ENCODE assay signal across 1 cellular context in genomic region chr12:6688543-6688999, GRCh38.
A peak's percentile ranks its signal among the peaks of the same experiment; 100 is the strongest.
TF ChIP-seq lines count a peak whose summit lies in the region.

No MANE protein-coding gene starts in this region.

TF ChIP-seq in HEK293, 187 proteins besides CTCF, POLR2A, EP300 and RAD21 (continued from another document and continues in another):
- TF ChIP-seq, protein P1, sequence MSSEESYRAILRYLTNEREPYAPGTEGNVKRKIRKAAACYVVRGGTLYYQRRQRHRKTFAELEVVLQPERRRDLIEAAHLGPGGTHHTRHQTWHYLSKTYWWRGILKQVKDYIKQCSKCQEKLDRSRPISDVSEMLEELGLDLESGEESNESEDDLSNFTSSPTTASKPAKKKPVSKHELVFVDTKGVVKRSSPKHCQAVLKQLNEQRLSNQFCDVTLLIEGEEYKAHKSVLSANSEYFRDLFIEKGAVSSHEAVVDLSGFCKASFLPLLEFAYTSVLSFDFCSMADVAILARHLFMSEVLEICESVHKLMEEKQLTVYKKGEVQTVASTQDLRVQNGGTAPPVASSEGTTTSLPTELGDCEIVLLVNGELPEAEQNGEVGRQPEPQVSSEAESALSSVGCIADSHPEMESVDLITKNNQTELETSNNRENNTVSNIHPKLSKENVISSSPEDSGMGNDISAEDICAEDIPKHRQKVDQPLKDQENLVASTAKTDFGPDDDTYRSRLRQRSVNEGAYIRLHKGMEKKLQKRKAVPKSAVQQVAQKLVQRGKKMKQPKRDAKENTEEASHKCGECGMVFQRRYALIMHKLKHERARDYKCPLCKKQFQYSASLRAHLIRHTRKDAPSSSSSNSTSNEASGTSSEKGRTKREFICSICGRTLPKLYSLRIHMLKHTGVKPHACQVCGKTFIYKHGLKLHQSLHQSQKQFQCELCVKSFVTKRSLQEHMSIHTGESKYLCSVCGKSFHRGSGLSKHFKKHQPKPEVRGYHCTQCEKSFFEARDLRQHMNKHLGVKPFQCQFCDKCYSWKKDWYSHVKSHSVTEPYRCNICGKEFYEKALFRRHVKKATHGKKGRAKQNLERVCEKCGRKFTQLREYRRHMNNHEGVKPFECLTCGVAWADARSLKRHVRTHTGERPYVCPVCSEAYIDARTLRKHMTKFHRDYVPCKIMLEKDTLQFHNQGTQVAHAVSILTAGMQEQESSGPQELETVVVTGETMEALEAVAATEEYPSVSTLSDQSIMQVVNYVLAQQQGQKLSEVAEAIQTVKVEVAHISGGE (tag by site-specific recombination; conservative IDR thresholded peaks at IDR 0.05; ENCODE audit: low read depth), result no peak
- no peak for TF ChIP-seq ZNF155 (tag by site-specific recombination; IDR thresholded peaks at IDR 0.05)
- no peak for TF ChIP-seq ZNF133 (tag by site-specific recombination; IDR thresholded peaks at IDR 0.05)
- no peak; the same call in 1 of the 2 replicates for TF ChIP-seq ZNF843 (tag by site-specific recombination; IDR thresholded peaks at IDR 0.05)
- no peak for TF ChIP-seq KLF8 (tag by site-specific recombination; IDR thresholded peaks at IDR 0.05)
- TF ChIP-seq ZNF350 (tag by site-specific recombination; IDR thresholded peaks at IDR 0.05), result no peak
- no peak for TF ChIP-seq SALL2 (tag by site-specific recombination; IDR thresholded peaks at IDR 0.05; ENCODE audit: borderline replicate concordance)
- TF ChIP-seq ZNF701 (tag by site-specific recombination; IDR thresholded peaks at IDR 0.05), result no peak
- TF ChIP-seq, protein P2, sequence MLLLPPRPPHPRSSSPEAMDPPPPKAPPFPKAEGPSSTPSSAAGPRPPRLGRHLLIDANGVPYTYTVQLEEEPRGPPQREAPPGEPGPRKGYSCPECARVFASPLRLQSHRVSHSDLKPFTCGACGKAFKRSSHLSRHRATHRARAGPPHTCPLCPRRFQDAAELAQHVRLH (tag by site-specific recombination; IDR thresholded peaks at IDR 0.05), result peak; percentile 74
- TF ChIP-seq ZBTB8A (tag by site-specific recombination; IDR thresholded peaks at IDR 0.05), result no peak
- TF ChIP-seq, protein P3, sequence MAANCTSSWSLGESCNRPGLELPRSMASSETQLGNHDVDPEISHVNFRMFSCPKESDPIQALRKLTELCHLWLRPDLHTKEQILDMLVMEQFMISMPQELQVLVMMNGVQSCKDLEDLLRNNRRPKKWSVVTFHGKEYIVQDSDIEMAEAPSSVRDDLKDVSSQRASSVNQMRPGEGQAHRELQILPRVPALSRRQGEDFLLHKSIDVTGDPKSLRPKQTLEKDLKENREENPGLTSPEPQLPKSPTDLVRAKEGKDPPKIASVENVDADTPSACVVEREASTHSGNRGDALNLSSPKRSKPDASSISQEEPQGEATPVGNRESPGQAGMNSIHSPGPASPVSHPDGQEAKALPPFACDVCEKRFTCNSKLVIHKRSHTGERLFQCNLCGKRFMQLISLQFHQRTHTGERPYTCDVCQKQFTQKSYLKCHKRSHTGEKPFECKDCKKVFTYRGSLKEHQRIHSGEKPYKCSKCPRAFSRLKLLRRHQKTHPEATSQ (tag by site-specific recombination; IDR thresholded peaks at IDR 0.05), result no peak
- no peak for TF ChIP-seq ZNF140 (tag by site-specific recombination; IDR thresholded peaks at IDR 0.05)
- no peak for TF ChIP-seq ZNF404 (tag by site-specific recombination; IDR thresholded peaks at IDR 0.05)
- TF ChIP-seq, protein P4, sequence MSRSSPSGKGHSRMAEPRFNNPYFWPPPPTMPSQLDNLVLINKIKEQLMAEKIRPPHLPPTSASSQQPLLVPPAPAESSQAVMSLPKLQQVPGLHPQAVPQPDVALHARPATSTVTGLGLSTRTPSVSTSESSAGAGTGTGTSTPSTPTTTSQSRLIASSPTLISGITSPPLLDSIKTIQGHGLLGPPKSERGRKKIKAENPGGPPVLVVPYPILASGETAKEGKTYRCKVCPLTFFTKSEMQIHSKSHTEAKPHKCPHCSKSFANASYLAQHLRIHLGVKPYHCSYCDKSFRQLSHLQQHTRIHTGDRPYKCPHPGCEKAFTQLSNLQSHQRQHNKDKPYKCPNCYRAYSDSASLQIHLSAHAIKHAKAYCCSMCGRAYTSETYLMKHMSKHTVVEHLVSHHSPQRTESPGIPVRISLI (tag by site-specific recombination; IDR thresholded peaks at IDR 0.05), result no peak
- no peak for TF ChIP-seq ZNF596 (tag by site-specific recombination; IDR thresholded peaks at IDR 0.05)
- no peak for TF ChIP-seq INSM2 (tag by site-specific recombination; IDR thresholded peaks at IDR 0.05)
- TF ChIP-seq ZNF391 (tag by site-specific recombination; IDR thresholded peaks at IDR 0.05; ENCODE audit: borderline replicate concordance, low read depth), result no peak
- TF ChIP-seq ZNF510 (tag by site-specific recombination; IDR thresholded peaks at IDR 0.05; ENCODE audit: insufficient replicate concordance), result no peak
- TF ChIP-seq PATZ1 (tag by site-specific recombination; IDR thresholded peaks at IDR 0.05), result peak; percentile 83
- TF ChIP-seq SCRT1 (tag by site-specific recombination; IDR thresholded peaks at IDR 0.05; ENCODE audit: borderline replicate concordance), result no peak
- TF ChIP-seq ZNF830 (tag by site-specific recombination; IDR thresholded peaks at IDR 0.05; ENCODE audit: low read depth), result no peak
- no peak for TF ChIP-seq ZFP3 (tag by site-specific recombination; IDR thresholded peaks at IDR 0.05; ENCODE audit: low read depth)
- TF ChIP-seq ZNF549 (tag by site-specific recombination; IDR thresholded peaks at IDR 0.05), result no peak
- no peak for TF ChIP-seq IKZF3 (tag by site-specific recombination; IDR thresholded peaks at IDR 0.05)
- no peak for TF ChIP-seq ZNF248 (tag by site-specific recombination; IDR thresholded peaks at IDR 0.05)
- TF ChIP-seq GFI1B (tag by site-specific recombination; IDR thresholded peaks at IDR 0.05), result no peak
- no peak; the same call in 1 of the 2 replicates for TF ChIP-seq ZXDB (tag by site-specific recombination; IDR thresholded peaks at IDR 0.05)
- no peak for TF ChIP-seq ZNF664 (tag by site-specific recombination; IDR thresholded peaks at IDR 0.05)
- no peak for TF ChIP-seq ZNF473 (tag by site-specific recombination; IDR thresholded peaks at IDR 0.05)
- TF ChIP-seq PRDM1 (tag by site-specific recombination; IDR thresholded peaks at IDR 0.05), result no peak
- no peak for TF ChIP-seq ZNF777 (tag by site-specific recombination; IDR thresholded peaks at IDR 0.05; ENCODE audit: borderline replicate concordance)
- TF ChIP-seq, protein P5, sequence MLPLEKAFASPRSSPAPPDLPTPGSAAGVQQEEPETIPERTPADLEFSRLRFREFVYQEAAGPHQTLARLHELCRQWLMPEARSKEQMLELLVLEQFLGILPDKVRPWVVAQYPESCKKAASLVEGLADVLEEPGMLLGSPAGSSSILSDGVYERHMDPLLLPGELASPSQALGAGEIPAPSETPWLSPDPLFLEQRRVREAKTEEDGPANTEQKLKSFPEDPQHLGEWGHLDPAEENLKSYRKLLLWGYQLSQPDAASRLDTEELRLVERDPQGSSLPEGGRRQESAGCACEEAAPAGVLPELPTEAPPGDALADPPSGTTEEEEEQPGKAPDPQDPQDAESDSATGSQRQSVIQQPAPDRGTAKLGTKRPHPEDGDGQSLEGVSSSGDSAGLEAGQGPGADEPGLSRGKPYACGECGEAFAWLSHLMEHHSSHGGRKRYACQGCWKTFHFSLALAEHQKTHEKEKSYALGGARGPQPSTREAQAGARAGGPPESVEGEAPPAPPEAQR (tag by site-specific recombination; IDR thresholded peaks at IDR 0.05), result no peak
- no peak for TF ChIP-seq SP7 (tag by site-specific recombination; IDR thresholded peaks at IDR 0.05)
- no peak for TF ChIP-seq GLI4 (tag by site-specific recombination; IDR thresholded peaks at IDR 0.05)
- TF ChIP-seq, protein P6, sequence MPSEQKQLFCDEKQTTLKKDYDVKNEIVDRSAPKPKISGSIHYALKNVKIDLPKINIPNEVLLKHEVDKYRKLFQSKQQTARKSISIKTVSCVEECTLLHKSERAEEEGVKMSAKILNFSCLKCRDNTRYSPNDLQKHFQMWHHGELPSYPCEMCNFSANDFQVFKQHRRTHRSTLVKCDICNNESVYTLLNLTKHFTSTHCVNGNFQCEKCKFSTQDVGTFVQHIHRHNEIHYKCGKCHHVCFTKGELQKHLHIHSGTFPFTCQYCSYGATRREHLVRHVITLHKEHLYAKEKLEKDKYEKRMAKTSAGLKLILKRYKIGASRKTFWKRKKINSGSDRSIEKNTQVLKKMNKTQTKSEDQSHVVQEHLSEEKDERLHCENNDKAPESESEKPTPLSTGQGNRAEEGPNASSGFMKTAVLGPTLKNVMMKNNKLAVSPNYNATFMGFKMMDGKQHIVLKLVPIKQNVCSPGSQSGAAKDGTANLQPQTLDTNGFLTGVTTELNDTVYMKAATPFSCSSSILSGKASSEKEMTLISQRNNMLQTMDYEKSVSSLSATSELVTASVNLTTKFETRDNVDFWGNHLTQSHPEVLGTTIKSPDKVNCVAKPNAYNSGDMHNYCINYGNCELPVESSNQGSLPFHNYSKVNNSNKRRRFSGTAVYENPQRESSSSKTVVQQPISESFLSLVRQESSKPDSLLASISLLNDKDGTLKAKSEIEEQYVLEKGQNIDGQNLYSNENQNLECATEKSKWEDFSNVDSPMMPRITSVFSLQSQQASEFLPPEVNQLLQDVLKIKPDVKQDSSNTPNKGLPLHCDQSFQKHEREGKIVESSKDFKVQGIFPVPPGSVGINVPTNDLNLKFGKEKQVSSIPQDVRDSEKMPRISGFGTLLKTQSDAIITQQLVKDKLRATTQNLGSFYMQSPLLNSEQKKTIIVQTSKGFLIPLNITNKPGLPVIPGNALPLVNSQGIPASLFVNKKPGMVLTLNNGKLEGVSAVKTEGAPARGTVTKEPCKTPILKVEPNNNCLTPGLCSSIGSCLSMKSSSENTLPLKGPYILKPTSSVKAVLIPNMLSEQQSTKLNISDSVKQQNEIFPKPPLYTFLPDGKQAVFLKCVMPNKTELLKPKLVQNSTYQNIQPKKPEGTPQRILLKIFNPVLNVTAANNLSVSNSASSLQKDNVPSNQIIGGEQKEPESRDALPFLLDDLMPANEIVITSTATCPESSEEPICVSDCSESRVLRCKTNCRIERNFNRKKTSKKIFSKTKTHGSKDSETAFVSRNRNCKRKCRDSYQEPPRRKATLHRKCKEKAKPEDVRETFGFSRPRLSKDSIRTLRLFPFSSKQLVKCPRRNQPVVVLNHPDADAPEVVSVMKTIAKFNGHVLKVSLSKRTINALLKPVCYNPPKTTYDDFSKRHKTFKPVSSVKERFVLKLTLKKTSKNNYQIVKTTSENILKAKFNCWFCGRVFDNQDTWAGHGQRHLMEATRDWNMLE (tag by site-specific recombination; conservative IDR thresholded peaks at IDR 0.05; ENCODE audit: low read depth), result peak; percentile 83
- TF ChIP-seq ZNF561 (tag by site-specific recombination; IDR thresholded peaks at IDR 0.05; ENCODE audit: borderline replicate concordance), result no peak
- no peak for TF ChIP-seq ZNF785 (tag by site-specific recombination; IDR thresholded peaks at IDR 0.05)
- TF ChIP-seq MZF1 (tag by site-specific recombination; IDR thresholded peaks at IDR 0.05; ENCODE audit: borderline replicate concordance), result no peak
- TF ChIP-seq ZNF76 (tag by site-specific recombination; IDR thresholded peaks at IDR 0.05; ENCODE audit: borderline replicate concordance, low read depth), result peak; percentile 68
- no peak for TF ChIP-seq ZNF600 (tag by site-specific recombination; IDR thresholded peaks at IDR 0.05)
- no peak for TF ChIP-seq ZNF302 (tag by site-specific recombination; IDR thresholded peaks at IDR 0.05; ENCODE audit: low read depth)
- TF ChIP-seq, protein P7, sequence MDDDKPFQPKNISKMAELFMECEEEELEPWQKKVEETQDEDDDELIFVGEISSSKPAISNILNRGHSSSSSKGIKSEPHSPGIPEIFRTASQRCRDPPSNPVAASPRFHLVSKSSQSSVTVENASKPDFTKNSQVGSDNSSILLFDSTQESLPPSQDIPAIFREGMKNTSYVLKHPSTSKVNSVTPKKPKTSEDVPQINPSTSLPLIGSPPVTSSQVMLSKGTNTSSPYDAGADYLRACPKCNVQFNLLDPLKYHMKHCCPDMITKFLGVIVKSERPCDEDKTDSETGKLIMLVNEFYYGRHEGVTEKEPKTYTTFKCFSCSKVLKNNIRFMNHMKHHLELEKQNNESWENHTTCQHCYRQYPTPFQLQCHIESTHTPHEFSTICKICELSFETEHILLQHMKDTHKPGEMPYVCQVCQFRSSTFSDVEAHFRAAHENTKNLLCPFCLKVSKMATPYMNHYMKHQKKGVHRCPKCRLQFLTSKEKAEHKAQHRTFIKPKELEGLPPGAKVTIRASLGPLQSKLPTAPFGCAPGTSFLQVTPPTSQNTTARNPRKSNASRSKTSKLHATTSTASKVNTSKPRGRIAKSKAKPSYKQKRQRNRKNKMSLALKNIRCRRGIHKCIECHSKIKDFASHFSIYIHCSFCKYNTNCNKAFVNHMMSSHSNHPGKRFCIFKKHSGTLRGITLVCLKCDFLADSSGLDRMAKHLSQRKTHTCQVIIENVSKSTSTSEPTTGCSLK (tag by site-specific recombination; IDR thresholded peaks at IDR 0.05), result no peak
- TF ChIP-seq ZNF324 (tag by site-specific recombination; IDR thresholded peaks at IDR 0.05), result peak; percentile 28; the same call in 1 of the 2 replicates
- TF ChIP-seq ZFP69B (tag by site-specific recombination; IDR thresholded peaks at IDR 0.05), result no peak
